In genomic region chr4:143531368-143531767, GRCh38 we compare ENCODE assay signal across 10 cellular contexts. TPM values are rescaled to one million over a fixed set of nuclear protein-coding genes. Genes with fewer than 3 reads are reported as not detected.
DNase-seq lines count a peak whose midpoint lies in the region; ATAC-seq, FAIRE-seq and TF ChIP-seq lines count a peak whose summit lies in the region.
"Had no signal": no experiment of that assay in that cellular context is flagged by ENCODE, and none has a peak within 500 bp of the region (broad histone marks: within the 10 kb centered on the region; RNA-seq: fewer than 3 reads in every experiment).

No MANE protein-coding gene starts in this region.

- DNase-seq in activated naive CD8-positive, alpha-beta T cell treated with anti-CD3 and anti-CD28 coated beads for 36 hours, result no peak
- DNase-seq in endothelial cell of umbilical vein (ENCODE audit: low read depth, low spot score) (peak; percentile 59), superior temporal gyrus (ENCODE audit: extremely low spot score) (peak; percentile 53), small intestine (no peak), NCI-H1436 treated with DMSO at 0.1 percent for 48 hours (lab: John Stamatoyannopoulos, UW) (no peak)
- DNase-seq: activated CD8-positive, alpha-beta memory T cell treated with anti-CD3 and anti-CD28 coated beads, Interleukin-2, amount 10 ng/mL, durations not matched to agents 7 days and 5 days had no signal

- H3K9me3 Mint-ChIP-seq in activated naive CD8-positive, alpha-beta T cell (ENCODE audit: low read depth), result no peaks in the 10 kb centered on the region
- H3K9me3 Mint-ChIP-seq in activated naive CD8-positive, alpha-beta T cell treated with anti-CD3 and anti-CD28 coated beads for 36 hours, result no peaks in the 10 kb centered on the region
- H3K9me3 Mint-ChIP-seq: mesothelial cell of epicardium had no signal

- H3K27me3 Mint-ChIP-seq in activated naive CD8-positive, alpha-beta T cell, result no peaks in the 10 kb centered on the region
- no peaks in the 10 kb centered on the region for H3K27me3 Mint-ChIP-seq in activated naive CD8-positive, alpha-beta T cell treated with anti-CD3 and anti-CD28 coated beads for 36 hours
- H3K27me3 Mint-ChIP-seq: activated CD8-positive, alpha-beta memory T cell treated with anti-CD3 and anti-CD28 coated beads, Interleukin-2, amount 10 ng/mL, durations not matched to agents 7 days and 5 days had no signal

- POLR2A ChIA-PET in endothelial cell of umbilical vein (lab: Charles Lee), result interaction anchor here (1.2 kb wide), 1 partner anchor 18 kb away, joined by 4 read pairs; the partner anchor contains the start of gene SMARCA5

- H3K36me3 ChIP-seq in endothelial cell of umbilical vein (ENCODE audit: control insufficient read depth in 2 of 2, extremely low read depth in 1 of 2, insufficient read depth in 2 of 2, low read length in 2 of 2) (peaks cover 5 to 27% of the 10 kb centered on the region in 2 experiments), small intestine (ENCODE audit: control insufficient read depth in 2 of 2, insufficient read depth in 2 of 2, low read length in 2 of 2) (peaks cover 4 to 17% of the 10 kb centered on the region in 2 donors)

- TF ChIP-seq CTCF in LNCAP (IDR thresholded peaks at IDR 0.05) (peak; percentile 52), endothelial cell of umbilical vein (IDR thresholded peaks at IDR 0.05; ENCODE audit: extremely low read depth in 1 of 2, insufficient read depth in 1 of 2, low read depth in 1 of 2, low read length in 2 of 2) (peak; percentile 42 to 43)

- no peaks in the 10 kb centered on the region for H3K9me3 ChIP-seq in endothelial cell of umbilical vein (replicated peaks; ENCODE audit: control insufficient read depth, insufficient read depth, low read length)
- no peaks in the 10 kb centered on the region for H3K9me3 ChIP-seq in small intestine (ENCODE audit: control insufficient read depth, low read depth)

- no peaks in the 10 kb centered on the region for H4K20me1 ChIP-seq in endothelial cell of umbilical vein (replicated peaks; ENCODE audit: control insufficient read depth, extremely low read depth, insufficient read depth, low read length)

- peak overlapping the region; percentile 60 for H3K4me2 ChIP-seq in endothelial cell of umbilical vein (ENCODE audit: insufficient read depth, low read length)

- H3K27ac ChIP-seq in endothelial cell of umbilical vein (ENCODE audit: insufficient read depth, low read depth, low read length) (peak overlapping the region; percentile 57), small intestine (ENCODE audit: low read depth in 1 of 2, low read length in 1 of 2) (no peak overlapping the region)

- peak overlapping the region in 1 of 3 experiments; percentile 44 for H3K4me3 ChIP-seq in endothelial cell of umbilical vein (replicated peaks in 1 of 3; ENCODE audit: insufficient read depth in 1 of 3, low read depth in 1 of 3, low read length in 3 of 3)
- H3K4me3 ChIP-seq in small intestine (ENCODE audit: low read depth in 1 of 2, low read length in 2 of 2), result no peak overlapping the region

- H3K9ac ChIP-seq in endothelial cell of umbilical vein (replicated peaks; ENCODE audit: extremely low read depth, insufficient read depth, low read length), result peak overlapping the region; percentile 35

- H3K79me2 ChIP-seq in endothelial cell of umbilical vein (ENCODE audit: control insufficient read depth, insufficient read depth, low read length), result peaks cover 16% of the 10 kb centered on the region

- BruUV-seq in endothelial cell of umbilical vein (replicated peaks; lab: Mats Ljungman, UMichigan), result no TSS peak

- peaks cover 12% of the 10 kb centered on the region for H3K4me1 Mint-ChIP-seq in activated naive CD8-positive, alpha-beta T cell (ENCODE audit: low read depth)
- peaks cover 6% of the 10 kb centered on the region for H3K4me1 Mint-ChIP-seq in activated naive CD8-positive, alpha-beta T cell treated with anti-CD3 and anti-CD28 coated beads for 36 hours
- H3K4me1 Mint-ChIP-seq: activated CD8-positive, alpha-beta memory T cell treated with anti-CD3 and anti-CD28 coated beads, Interleukin-2, amount 10 ng/mL, durations not matched to agents 7 days and 5 days; mesothelial cell of epicardium had no signal

- no peak for ATAC-seq in HG03354 (IDR thresholded peaks at IDR 0.05; ENCODE audit: poor library complexity, severe bottlenecking, unreplicated experiment)
- ATAC-seq: activated CD8-positive, alpha-beta memory T cell treated with anti-CD3 and anti-CD28 coated beads, Interleukin-2, amount 10 ng/mL, durations not matched to agents 7 days and 5 days had no signal

- dilution Hi-C loops in endothelial cell of umbilical vein (cut with MboI; ENCODE audit: extremely low pct_ligation_motif_present, low sequenced_read_pairs), result no loop called here

- WGBS in small intestine, 3 donors, result 59 to 70% (median 62%) methylated on average over 1 of the region's 1 CpG

- peaks cover 18% of the 10 kb centered on the region for H3K4me1 ChIP-seq in endothelial cell of umbilical vein (ENCODE audit: control insufficient read depth, extremely low read depth, insufficient read depth, low read length)
- H3K4me1 ChIP-seq in small intestine (ENCODE audit: control insufficient read depth in 2 of 2, insufficient read depth in 1 of 2, low read depth in 1 of 2, low read length in 1 of 2), result no peaks in the 10 kb centered on the region

- no peaks in the 10 kb centered on the region for H3K27me3 ChIP-seq in endothelial cell of umbilical vein (ENCODE audit: control insufficient read depth in 2 of 2, insufficient read depth in 2 of 2, low read length in 2 of 2)
- H3K27me3 ChIP-seq in small intestine (ENCODE audit: control insufficient read depth in 2 of 2, insufficient read depth in 2 of 2, low read length in 2 of 2), result no peaks in the 10 kb centered on the region

- CTCF ChIA-PET in endothelial cell of umbilical vein (lab: Charles Lee), result interaction anchor here (0.9 to 2.4 kb wide), 11 partner anchors 11 to 449 kb away, joined by 3 to 26 read pairs (median 4); partner anchors contain the start of gene SMARCA5

- FAIRE-seq in endothelial cell of umbilical vein (lab: Jason Lieb, UNC), result no peak
- no peak for FAIRE-seq in small intestine (lab: Jason Lieb, UNC)

- H3K9me1 ChIP-seq in endothelial cell of umbilical vein (replicated peaks; ENCODE audit: control insufficient read depth, extremely low read depth, insufficient read depth, low read length), result no peaks in the 10 kb centered on the region

- no peak for TF ChIP-seq POLR2A in endothelial cell of umbilical vein (IDR thresholded peaks at IDR 0.05; ENCODE audit: low read depth, low read length)

- intact Hi-C loops in endothelial cell of umbilical vein (cut with micrococcal nuclease), result loop anchor here (1.0 to 5.0 kb wide), 3 partner anchors 17 to 329 kb away; no protein-coding TSS in a partner anchor

- H3K4me3 Mint-ChIP-seq in activated naive CD8-positive, alpha-beta T cell, result no peak overlapping the region
- no peak overlapping the region for H3K4me3 Mint-ChIP-seq in activated naive CD8-positive, alpha-beta T cell treated with anti-CD3 and anti-CD28 coated beads for 36 hours
- H3K4me3 Mint-ChIP-seq: activated CD8-positive, alpha-beta memory T cell treated with anti-CD3 and anti-CD28 coated beads, Interleukin-2, amount 10 ng/mL, durations not matched to agents 7 days and 5 days; mesothelial cell of epicardium had no signal

- peak overlapping the region; percentile 64 for H3K27ac Mint-ChIP-seq in activated naive CD8-positive, alpha-beta T cell
- H3K27ac Mint-ChIP-seq in activated naive CD8-positive, alpha-beta T cell treated with anti-CD3 and anti-CD28 coated beads for 36 hours, result no peak overlapping the region
- H3K27ac Mint-ChIP-seq: activated CD8-positive, alpha-beta memory T cell treated with anti-CD3 and anti-CD28 coated beads, Interleukin-2, amount 10 ng/mL, durations not matched to agents 7 days and 5 days; mesothelial cell of epicardium had no signal

- peaks cover 13% of the 10 kb centered on the region for H3K36me3 Mint-ChIP-seq in activated naive CD8-positive, alpha-beta T cell
- peaks cover 19% of the 10 kb centered on the region for H3K36me3 Mint-ChIP-seq in activated naive CD8-positive, alpha-beta T cell treated with anti-CD3 and anti-CD28 coated beads for 36 hours

- H2AFZ ChIP-seq in endothelial cell of umbilical vein (ENCODE audit: low read depth, low read length), result no peak overlapping the region

TF ChIP-seq in endothelial cell of umbilical vein, 7 proteins besides CTCF, POLR2A, EP300 and RAD21:
- TF ChIP-seq POLR2AphosphoS5 (IDR thresholded peaks at IDR 0.05; ENCODE audit: insufficient read depth, low read depth, low read length) (no peak), GATA2 (IDR thresholded peaks at IDR 0.05; ENCODE audit: insufficient read depth, insufficient read length, low read depth, low read length) (no peak), FOS (IDR thresholded peaks at IDR 0.05; ENCODE audit: borderline replicate concordance, insufficient read depth, low read length) (no peak), EZH2 (IDR thresholded peaks at IDR 0.05; ENCODE audit: borderline replicate concordance, low read depth, low read length, severe bottlenecking) (no peak), MYC (IDR thresholded peaks at IDR 0.05; ENCODE audit: low read depth, low read length) (no peak), JUN (IDR thresholded peaks at IDR 0.05; ENCODE audit: borderline replicate concordance, insufficient read depth, insufficient read length, low read depth) (no peak)
- TF ChIP-seq, protein P1, sequence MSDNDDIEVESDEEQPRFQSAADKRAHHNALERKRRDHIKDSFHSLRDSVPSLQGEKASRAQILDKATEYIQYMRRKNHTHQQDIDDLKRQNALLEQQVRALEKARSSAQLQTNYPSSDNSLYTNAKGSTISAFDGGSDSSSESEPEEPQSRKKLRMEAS (IDR thresholded peaks at IDR 0.05; ENCODE audit: insufficient read depth, insufficient read length), result no peak

RNA-seq across cellular contexts. Expression of gene SMARCA5, which starts 17.9 kb away (rescaled TPM):
- 10 to 100 TPM; 68.2 to 68.5 TPM for total RNA-seq in activated naive CD8-positive, alpha-beta T cell treated with anti-CD3 and anti-CD28 coated beads for 36 hours
- 54.4 and 57.6 TPM in 2 replicates for total RNA-seq in endothelial cell of umbilical vein
- polyA plus RNA-seq in endothelial cell of umbilical vein (5.6 and 7.9 TPM in 2 replicates), small intestine (10 to 100 TPM; 13.0 to 20.4 (median 14.9) TPM)
- 10.4 and 11.3 TPM in 2 replicates for polyA plus RNA-seq in endothelial cell of umbilical vein (2011; cell fraction: cytosol; rRNA removed)
- 17.6 and 27.3 TPM in 2 replicates for polyA plus RNA-seq in endothelial cell of umbilical vein (2011; cell fraction: nucleus; rRNA removed)
- 33.7 and 44.6 TPM in 2 replicates for polyA plus RNA-seq in endothelial cell of umbilical vein (2012)
- polyA minus RNA-seq in endothelial cell of umbilical vein, result 21.3 and 21.8 TPM in 2 replicates
- polyA minus RNA-seq in endothelial cell of umbilical vein (2011; cell fraction: cytosol; rRNA and poly(A)+ RNA removed), result 17.2 TPM
- 44.5 and 54.7 TPM in 2 replicates for polyA minus RNA-seq in endothelial cell of umbilical vein (2011; cell fraction: nucleus; rRNA and poly(A)+ RNA removed)

Comparison
In these comparisons a context has a peak if more than half of its experiments do, and no peak if none do; other contexts are left out.
1. DNase-seq: peak in endothelial cell of umbilical vein (single experiment) and superior temporal gyrus (single experiment); none in activated naive CD8-positive, alpha-beta T cell treated with anti-CD3 and anti-CD28 coated beads for 36 hours (single experiment), small intestine (single experiment) and NCI-H1436 treated with DMSO at 0.1 percent for 48 hours (single experiment).